In genomic region chr2:241375300-241375699, GRCh38 we compare ENCODE assay signal across 11 cellular contexts.
"Had no signal": no experiment of that assay in that cellular context is flagged by ENCODE, and none has a peak within 500 bp of the region (broad histone marks: within the 10 kb centered on the region; RNA-seq: fewer than 3 reads in every experiment).

No MANE protein-coding gene starts in this region.

- H3K9me3 ChIP-seq: upper lobe of left lung had no signal

- H3K27ac Mint-ChIP-seq: activated CD8-positive, alpha-beta T cell treated with anti-CD3 and anti-CD28 coated beads, Interleukin-2, amount 10 ng/mL, durations not matched to agents 7 days and 5 days had no signal

- ATAC-seq: activated CD8-positive, alpha-beta T cell treated with anti-CD3 and anti-CD28 coated beads, Interleukin-2, amount 10 ng/mL, durations not matched to agents 7 days and 5 days; left ventricle myocardium superior; right cardiac atrium had no signal

- DNase-seq: activated CD4-positive, alpha-beta T cell treated with anti-CD3 and anti-CD28 coated beads for 4 hours; activated CD8-positive, alpha-beta memory T cell treated with anti-CD3 and anti-CD28 coated beads, Interleukin-2, amount 50 U/mL, for 48 hours; activated CD8-positive, alpha-beta T cell treated with anti-CD3 and anti-CD28 coated beads, Interleukin-2, amount 10 ng/mL, durations not matched to agents 7 days and 5 days; activated naive CD4-positive, alpha-beta T cell; aorta; kidney; left ventricle myocardium superior; posterior cingulate gyrus; right cardiac atrium; T-helper 9 cell had no signal

- H3K4me3 ChIP-seq: upper lobe of left lung had no signal

- H3K27me3 ChIP-seq: upper lobe of left lung had no signal

- H3K4me3 Mint-ChIP-seq: activated CD8-positive, alpha-beta T cell treated with anti-CD3 and anti-CD28 coated beads, Interleukin-2, amount 10 ng/mL, durations not matched to agents 7 days and 5 days had no signal
